ENCODE assay signal across 11 cellular contexts in the genomic region with DNA sequence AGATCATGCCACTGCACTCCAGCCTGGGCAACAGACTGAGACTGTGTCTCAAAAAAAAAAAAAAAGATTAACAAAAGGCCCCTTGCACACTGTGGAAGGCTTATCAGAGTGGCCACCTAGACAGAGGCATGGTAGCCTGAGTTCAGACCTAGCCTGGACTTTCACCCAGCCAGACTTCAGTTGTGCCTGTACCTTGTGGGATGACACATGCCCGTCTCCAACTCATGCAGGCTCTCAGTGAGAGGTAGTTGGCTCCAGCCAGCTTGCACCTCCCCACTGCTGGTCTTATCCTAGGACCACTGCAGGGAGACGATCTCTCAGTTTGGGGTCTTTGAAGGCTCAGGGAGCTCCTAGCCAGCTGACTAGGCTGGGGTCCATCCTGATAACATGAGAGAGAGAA. TPM values are rescaled to one million over a fixed set of nuclear protein-coding genes. Genes with fewer than 3 reads are reported as not detected.
DNase-seq lines count a peak whose midpoint lies in the region; ATAC-seq and TF ChIP-seq lines count a peak whose summit lies in the region.
"Had no signal": no experiment of that assay in that cellular context is flagged by ENCODE, and none has a peak within 500 bp of the region (broad histone marks: within the 10 kb centered on the region; RNA-seq: fewer than 3 reads in every experiment).

No MANE protein-coding gene starts in this region.

- H3K4me1 Mint-ChIP-seq in activated CD8-positive, alpha-beta memory T cell treated with anti-CD3 and anti-CD28 coated beads, Interleukin-2, amount 10 ng/mL, durations not matched to agents 7 days and 5 days = peaks cover 73% of the 10 kb centered on the region
- H3K4me1 Mint-ChIP-seq in activated T-helper 1 cell treated with anti-CD3 and anti-CD28 coated beads, Interleukin-12 subunit alpha, Interleukin-12 subunit beta, Interleukin-2, Interleukin-4 antibody, amounts not matched to agents 30 ng/mL and 10 ng/mL and 1 ng/mL, durations not matched to agents 14 hours and 24 hours and 36 hours (ENCODE audit: low read depth) = peaks cover 63% of the 10 kb centered on the region
- peaks cover 49% of the 10 kb centered on the region for H3K4me1 Mint-ChIP-seq in memory B cell

- H3K4me1 ChIP-seq in stomach (peaks cover 47 to 95% (median 63%) of the 10 kb centered on the region in 4 donors), tibial artery (peaks cover 17 to 47% (median 38%) of the 10 kb centered on the region in 4 donors)

- WGBS in stomach, 5 donors = 79 to 100% (median 85%) methylated on average over 2 of the region's 2 CpGs
- 89% methylated on average over 2 of the region's 2 CpGs for WGBS in lower leg skin, 2 donors

- TF ChIP-seq EP300 in stomach (IDR thresholded peaks at IDR 0.05) = no peak

- no peaks in the 10 kb centered on the region for H3K27me3 ChIP-seq in stomach
- H3K27me3 ChIP-seq in tibial artery = no peaks in the 10 kb centered on the region
- H3K27me3 ChIP-seq: body of pancreas had no signal

- H3K27ac Mint-ChIP-seq in activated CD8-positive, alpha-beta memory T cell treated with anti-CD3 and anti-CD28 coated beads, Interleukin-2, amount 10 ng/mL, durations not matched to agents 7 days and 5 days = peak overlapping the region; percentile 90
- peak overlapping the region; percentile 97 for H3K27ac Mint-ChIP-seq in activated T-helper 1 cell treated with anti-CD3 and anti-CD28 coated beads, Interleukin-12 subunit alpha, Interleukin-12 subunit beta, Interleukin-2, Interleukin-4 antibody, amounts not matched to agents 30 ng/mL and 10 ng/mL and 1 ng/mL, durations not matched to agents 14 hours and 24 hours and 36 hours
- peak overlapping the region; percentile 96 for H3K27ac Mint-ChIP-seq in memory B cell

- H3K27ac ChIP-seq in stomach = peak overlapping the region in 4 of 5 donors; percentile 27 to 90 (median 80)
- H3K27ac ChIP-seq in tibial artery = no peak overlapping the region

- TF ChIP-seq POLR2A in stomach (IDR thresholded peaks at IDR 0.05) (no peak), lower leg skin (IDR thresholded peaks at IDR 0.05) (no peak)

- H3K36me3 Mint-ChIP-seq in activated CD8-positive, alpha-beta memory T cell treated with anti-CD3 and anti-CD28 coated beads, Interleukin-2, amount 10 ng/mL, durations not matched to agents 7 days and 5 days = peaks cover 10% of the 10 kb centered on the region
- H3K36me3 Mint-ChIP-seq in activated T-helper 1 cell treated with anti-CD3 and anti-CD28 coated beads, Interleukin-12 subunit alpha, Interleukin-12 subunit beta, Interleukin-2, Interleukin-4 antibody, amounts not matched to agents 30 ng/mL and 10 ng/mL and 1 ng/mL, durations not matched to agents 14 hours and 24 hours and 36 hours (ENCODE audit: low read depth) = peaks cover 9% of the 10 kb centered on the region
- H3K36me3 Mint-ChIP-seq in memory B cell = no peaks in the 10 kb centered on the region

- peaks cover 0 to 4% (median under 1%) of the 10 kb centered on the region in 4 donors for H3K36me3 ChIP-seq in stomach
- H3K36me3 ChIP-seq in tibial artery = peaks cover 0 to 5% (median 0%) of the 10 kb centered on the region in 3 donors

- DNase-seq in activated CD8-positive, alpha-beta memory T cell treated with anti-CD3 and anti-CD28 coated beads, Interleukin-2, amount 10 ng/mL, durations not matched to agents 7 days and 5 days = no peak
- no peak for DNase-seq in activated CD8-positive, alpha-beta memory T cell treated with anti-CD3 and anti-CD28 coated beads, Interleukin-2, amount 50 U/mL, for 4 hours
- no peak for DNase-seq in activated T-helper 1 cell treated with anti-CD3 and anti-CD28 coated beads, Interleukin-12 subunit alpha, Interleukin-12 subunit beta, Interleukin-2, Interleukin-4 antibody, amounts not matched to agents 30 ng/mL and 10 ng/mL and 1 ng/mL, durations not matched to agents 14 hours and 24 hours and 36 hours (ENCODE audit: low spot score)
- no peak for DNase-seq in memory B cell (ENCODE audit: low spot score in 2 of 2)
- DNase-seq in stomach = no peak
- no peak for DNase-seq in tibial artery
- no peak for DNase-seq in lower leg skin (ENCODE audit: low spot score in 2 of 2)
- DNase-seq: ACHN, body of pancreas, NCI-H1694 had no signal

- ATAC-seq in activated CD8-positive, alpha-beta memory T cell treated with anti-CD3 and anti-CD28 coated beads, Interleukin-2, amount 10 ng/mL, durations not matched to agents 7 days and 5 days = no peak
- ATAC-seq in memory B cell (ENCODE audit: low read depth) (no peak), HG03139 (IDR thresholded peaks at IDR 0.05; ENCODE audit: unreplicated experiment) (no peak)
- ATAC-seq: body of pancreas had no signal

- intact Hi-C loops in activated T-helper 1 cell treated with anti-CD3 and anti-CD28 coated beads, Interleukin-12 subunit alpha, Interleukin-12 subunit beta, Interleukin-2, Interleukin-4 antibody, amounts not matched to agents 30 ng/mL and 10 ng/mL and 1 ng/mL, durations not matched to agents 14 hours and 24 hours and 36 hours (cut with micrococcal nuclease) = loop anchor here (5.0 kb wide), 1 partner anchor 135 kb away; no protein-coding TSS in a partner anchor
- intact Hi-C loops in stomach (cut with DNase I; ENCODE audit: low total_unique reads) (no loop called here), tibial artery (cut with DNase I; ENCODE audit: low total_unique reads) (no loop called here), lower leg skin (cut with DNase I; ENCODE audit: low total_unique reads) (no loop called here)

- H3K9me3 ChIP-seq in stomach = no peaks in the 10 kb centered on the region
- no peaks in the 10 kb centered on the region for H3K9me3 ChIP-seq in tibial artery
- H3K9me3 ChIP-seq: body of pancreas had no signal

- H3K27me3 Mint-ChIP-seq in activated CD8-positive, alpha-beta memory T cell treated with anti-CD3 and anti-CD28 coated beads, Interleukin-2, amount 10 ng/mL, durations not matched to agents 7 days and 5 days = no peaks in the 10 kb centered on the region
- no peaks in the 10 kb centered on the region for H3K27me3 Mint-ChIP-seq in activated T-helper 1 cell treated with anti-CD3 and anti-CD28 coated beads, Interleukin-12 subunit alpha, Interleukin-12 subunit beta, Interleukin-2, Interleukin-4 antibody, amounts not matched to agents 30 ng/mL and 10 ng/mL and 1 ng/mL, durations not matched to agents 14 hours and 24 hours and 36 hours (ENCODE audit: insufficient read depth)
- H3K27me3 Mint-ChIP-seq in memory B cell = no peaks in the 10 kb centered on the region

- no peak for TF ChIP-seq CTCF in stomach (IDR thresholded peaks at IDR 0.05)
- no peak for TF ChIP-seq CTCF in tibial artery (IDR thresholded peaks at IDR 0.05)
- TF ChIP-seq CTCF in lower leg skin (IDR thresholded peaks at IDR 0.05) = no peak

- no peak overlapping the region for H3K4me3 Mint-ChIP-seq in activated CD8-positive, alpha-beta memory T cell treated with anti-CD3 and anti-CD28 coated beads, Interleukin-2, amount 10 ng/mL, durations not matched to agents 7 days and 5 days
- no peak overlapping the region for H3K4me3 Mint-ChIP-seq in activated T-helper 1 cell treated with anti-CD3 and anti-CD28 coated beads, Interleukin-12 subunit alpha, Interleukin-12 subunit beta, Interleukin-2, Interleukin-4 antibody, amounts not matched to agents 30 ng/mL and 10 ng/mL and 1 ng/mL, durations not matched to agents 14 hours and 24 hours and 36 hours
- no peak overlapping the region for H3K4me3 Mint-ChIP-seq in memory B cell

- H3K4me3 ChIP-seq in stomach = no peak overlapping the region
- H3K4me3 ChIP-seq in tibial artery = no peak overlapping the region
- no peak overlapping the region for H3K4me3 ChIP-seq in lower leg skin (ENCODE audit: low read depth, poor library complexity, severe bottlenecking)
- H3K4me3 ChIP-seq: body of pancreas had no signal

- no peaks in the 10 kb centered on the region for H3K9me3 Mint-ChIP-seq in activated CD8-positive, alpha-beta memory T cell treated with anti-CD3 and anti-CD28 coated beads, Interleukin-2, amount 10 ng/mL, durations not matched to agents 7 days and 5 days (ENCODE audit: low read depth)
- H3K9me3 Mint-ChIP-seq in activated T-helper 1 cell treated with anti-CD3 and anti-CD28 coated beads, Interleukin-12 subunit alpha, Interleukin-12 subunit beta, Interleukin-2, Interleukin-4 antibody, amounts not matched to agents 30 ng/mL and 10 ng/mL and 1 ng/mL, durations not matched to agents 14 hours and 24 hours and 36 hours = no peaks in the 10 kb centered on the region
- H3K9me3 Mint-ChIP-seq in memory B cell = no peaks in the 10 kb centered on the region

- CTCF ChIA-PET in activated CD8-positive, alpha-beta memory T cell treated with anti-CD3 and anti-CD28 coated beads, Interleukin-2, amount 10 ng/mL, durations not matched to agents 7 days and 5 days (lab: Charles Lee) = interaction anchor here (1.7 to 3.9 kb wide), 4 partner anchors 9 to 51 kb away, joined by 5 to 24 read pairs (median 12); no protein-coding TSS in a partner anchor

RNA-seq across cellular contexts. Expression of a gene that starts 52.2 kb away (rescaled TPM):
- 100 to 1,000 TPM; 159 to 161 TPM for total RNA-seq in activated CD8-positive, alpha-beta memory T cell treated with anti-CD3 and anti-CD28 coated beads, Interleukin-2, amount 10 ng/mL, durations not matched to agents 7 days and 5 days
- 139 and 142 TPM in 2 replicates for total RNA-seq in activated T-helper 1 cell treated with anti-CD3 and anti-CD28 coated beads, Interleukin-12 subunit alpha, Interleukin-12 subunit beta, Interleukin-2, Interleukin-4 antibody, amounts not matched to agents 30 ng/mL and 10 ng/mL and 1 ng/mL, durations not matched to agents 14 hours and 24 hours and 36 hours
- total RNA-seq in stomach (100 to 1,000 TPM in 1 of 5 donors, 10 to 100 TPM in 3, 1 to 10 TPM in 1; 9.3 to 119 (median 27.2) TPM), lower leg skin (100 to 1,000 TPM in 1 of 4 donors, 10 to 100 TPM in 3; 73.8 to 128 (median 87.7) TPM)
- polyA plus RNA-seq in stomach = 10 to 100 TPM; 10.1 to 21.4 (median 17.9) TPM

RNA-seq across cellular contexts. Expression of a gene that starts 57.7 kb away (rescaled TPM):
- 1 to 10 TPM; 4.2 to 6.3 TPM for total RNA-seq in activated CD8-positive, alpha-beta memory T cell treated with anti-CD3 and anti-CD28 coated beads, Interleukin-2, amount 10 ng/mL, durations not matched to agents 7 days and 5 days
- total RNA-seq in activated T-helper 1 cell treated with anti-CD3 and anti-CD28 coated beads, Interleukin-12 subunit alpha, Interleukin-12 subunit beta, Interleukin-2, Interleukin-4 antibody, amounts not matched to agents 30 ng/mL and 10 ng/mL and 1 ng/mL, durations not matched to agents 14 hours and 24 hours and 36 hours = 3.0 and 4.1 TPM in 2 replicates
- total RNA-seq in stomach (10 to 100 TPM in 1 of 5 donors, 1 to 10 TPM in 3, not detected in 1; 2.0 to 31.7 (median 5.6) TPM), lower leg skin (1 to 10 TPM; 4.0 to 8.9 (median 6.7) TPM)
- polyA plus RNA-seq in stomach = 1 to 10 TPM in 1 of 3 donors, under 1 TPM in 2; 0.93 to 2.0 (median 0.93) TPM

RNA-seq across cellular contexts. Expression of a gene that starts 58.3 kb away (rescaled TPM):
- total RNA-seq in activated CD8-positive, alpha-beta memory T cell treated with anti-CD3 and anti-CD28 coated beads, Interleukin-2, amount 10 ng/mL, durations not matched to agents 7 days and 5 days = 100 to 1,000 TPM; 372 to 417 TPM
- total RNA-seq in activated T-helper 1 cell treated with anti-CD3 and anti-CD28 coated beads, Interleukin-12 subunit alpha, Interleukin-12 subunit beta, Interleukin-2, Interleukin-4 antibody, amounts not matched to agents 30 ng/mL and 10 ng/mL and 1 ng/mL, durations not matched to agents 14 hours and 24 hours and 36 hours = 408 and 410 TPM in 2 replicates
- total RNA-seq in stomach (100 to 1,000 TPM in 1 of 5 donors, 10 to 100 TPM in 4; 24.5 to 204 (median 71.4) TPM), lower leg skin (100 to 1,000 TPM in 2 of 4 donors, 10 to 100 TPM in 2; 31.4 to 179 (median 108) TPM)
- polyA plus RNA-seq in stomach = 100 to 1,000 TPM; 258 to 367 (median 300) TPM

Comparison
In these comparisons a context has a peak if more than half of its experiments do, and no peak if none do; other contexts are left out.
1. H3K27ac ChIP-seq: peak in stomach (4 of 5); none in tibial artery (0 of 2).
2. Peak in every context shown above with its lines, with median percentiles within 50 percentile points of each other: H3K27ac Mint-ChIP-seq.